In genomic region chr10:69860290-69860689, GRCh38 we compare ENCODE assay signal across 1 cellular context.
TF ChIP-seq lines count a peak whose summit lies in the region.

No MANE protein-coding gene starts in this region.

TF ChIP-seq in GM23338, 12 proteins besides CTCF, POLR2A, EP300 and RAD21 (continued from another document):
- TF ChIP-seq, protein P1, sequence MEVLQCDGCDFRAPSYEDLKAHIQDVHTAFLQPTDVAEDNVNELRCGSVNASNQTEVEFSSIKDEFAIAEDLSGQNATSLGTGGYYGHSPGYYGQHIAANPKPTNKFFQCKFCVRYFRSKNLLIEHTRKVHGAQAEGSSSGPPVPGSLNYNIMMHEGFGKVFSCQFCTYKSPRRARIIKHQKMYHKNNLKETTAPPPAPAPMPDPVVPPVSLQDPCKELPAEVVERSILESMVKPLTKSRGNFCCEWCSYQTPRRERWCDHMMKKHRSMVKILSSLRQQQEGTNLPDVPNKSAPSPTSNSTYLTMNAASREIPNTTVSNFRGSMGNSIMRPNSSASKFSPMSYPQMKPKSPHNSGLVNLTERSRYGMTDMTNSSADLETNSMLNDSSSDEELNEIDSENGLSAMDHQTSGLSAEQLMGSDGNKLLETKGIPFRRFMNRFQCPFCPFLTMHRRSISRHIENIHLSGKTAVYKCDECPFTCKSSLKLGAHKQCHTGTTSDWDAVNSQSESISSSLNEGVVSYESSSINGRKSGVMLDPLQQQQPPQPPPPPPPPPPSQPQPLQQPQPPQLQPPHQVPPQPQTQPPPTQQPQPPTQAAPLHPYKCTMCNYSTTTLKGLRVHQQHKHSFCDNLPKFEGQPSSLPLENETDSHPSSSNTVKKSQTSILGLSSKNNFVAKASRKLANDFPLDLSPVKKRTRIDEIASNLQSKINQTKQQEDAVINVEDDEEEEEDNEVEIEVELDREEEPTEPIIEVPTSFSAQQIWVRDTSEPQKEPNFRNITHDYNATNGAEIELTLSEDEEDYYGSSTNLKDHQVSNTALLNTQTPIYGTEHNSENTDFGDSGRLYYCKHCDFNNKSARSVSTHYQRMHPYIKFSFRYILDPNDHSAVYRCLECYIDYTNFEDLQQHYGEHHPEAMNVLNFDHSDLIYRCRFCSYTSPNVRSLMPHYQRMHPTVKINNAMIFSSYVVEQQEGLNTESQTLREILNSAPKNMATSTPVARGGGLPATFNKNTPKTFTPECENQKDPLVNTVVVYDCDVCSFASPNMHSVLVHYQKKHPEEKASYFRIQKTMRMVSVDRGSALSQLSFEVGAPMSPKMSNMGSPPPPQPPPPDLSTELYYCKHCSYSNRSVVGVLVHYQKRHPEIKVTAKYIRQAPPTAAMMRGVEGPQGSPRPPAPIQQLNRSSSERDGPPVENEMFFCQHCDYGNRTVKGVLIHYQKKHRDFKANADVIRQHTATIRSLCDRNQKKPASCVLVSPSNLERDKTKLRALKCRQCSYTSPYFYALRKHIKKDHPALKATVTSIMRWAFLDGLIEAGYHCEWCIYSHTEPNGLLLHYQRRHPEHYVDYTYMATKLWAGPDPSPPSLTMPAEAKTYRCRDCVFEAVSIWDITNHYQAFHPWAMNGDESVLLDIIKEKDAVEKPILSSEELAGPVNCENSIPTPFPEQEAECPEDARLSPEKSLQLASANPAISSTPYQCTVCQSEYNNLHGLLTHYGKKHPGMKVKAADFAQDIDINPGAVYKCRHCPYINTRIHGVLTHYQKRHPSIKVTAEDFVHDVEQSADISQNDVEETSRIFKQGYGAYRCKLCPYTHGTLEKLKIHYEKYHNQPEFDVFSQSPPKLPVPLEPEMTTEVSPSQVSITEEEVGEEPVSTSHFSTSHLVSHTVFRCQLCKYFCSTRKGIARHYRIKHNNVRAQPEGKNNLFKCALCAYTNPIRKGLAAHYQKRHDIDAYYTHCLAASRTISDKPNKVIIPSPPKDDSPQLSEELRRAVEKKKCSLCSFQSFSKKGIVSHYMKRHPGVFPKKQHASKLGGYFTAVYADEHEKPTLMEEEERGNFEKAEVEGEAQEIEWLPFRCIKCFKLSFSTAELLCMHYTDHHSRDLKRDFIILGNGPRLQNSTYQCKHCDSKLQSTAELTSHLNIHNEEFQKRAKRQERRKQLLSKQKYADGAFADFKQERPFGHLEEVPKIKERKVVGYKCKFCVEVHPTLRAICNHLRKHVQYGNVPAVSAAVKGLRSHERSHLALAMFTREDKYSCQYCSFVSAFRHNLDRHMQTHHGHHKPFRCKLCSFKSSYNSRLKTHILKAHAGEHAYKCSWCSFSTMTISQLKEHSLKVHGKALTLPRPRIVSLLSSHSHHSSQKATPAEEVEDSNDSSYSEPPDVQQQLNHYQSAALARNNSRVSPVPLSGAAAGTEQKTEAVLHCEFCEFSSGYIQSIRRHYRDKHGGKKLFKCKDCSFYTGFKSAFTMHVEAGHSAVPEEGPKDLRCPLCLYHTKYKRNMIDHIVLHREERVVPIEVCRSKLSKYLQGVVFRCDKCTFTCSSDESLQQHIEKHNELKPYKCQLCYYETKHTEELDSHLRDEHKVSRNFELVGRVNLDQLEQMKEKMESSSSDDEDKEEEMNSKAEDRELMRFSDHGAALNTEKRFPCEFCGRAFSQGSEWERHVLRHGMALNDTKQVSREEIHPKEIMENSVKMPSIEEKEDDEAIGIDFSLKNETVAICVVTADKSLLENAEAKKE (CRISPR knock-in tag; IDR thresholded peaks at IDR 0.05), result no peak
- no peak for TF ChIP-seq EZH2phosphoT487 (IDR thresholded peaks at IDR 0.05; ENCODE audit: unreplicated experiment)
- TF ChIP-seq STAT1 (IDR thresholded peaks at IDR 0.05; ENCODE audit: unreplicated experiment), result no peak
- TF ChIP-seq ETS1 (IDR thresholded peaks at IDR 0.05), result no peak
